Comparison of ENCODE assay signal across 30 cellular contexts in the genomic region with DNA sequence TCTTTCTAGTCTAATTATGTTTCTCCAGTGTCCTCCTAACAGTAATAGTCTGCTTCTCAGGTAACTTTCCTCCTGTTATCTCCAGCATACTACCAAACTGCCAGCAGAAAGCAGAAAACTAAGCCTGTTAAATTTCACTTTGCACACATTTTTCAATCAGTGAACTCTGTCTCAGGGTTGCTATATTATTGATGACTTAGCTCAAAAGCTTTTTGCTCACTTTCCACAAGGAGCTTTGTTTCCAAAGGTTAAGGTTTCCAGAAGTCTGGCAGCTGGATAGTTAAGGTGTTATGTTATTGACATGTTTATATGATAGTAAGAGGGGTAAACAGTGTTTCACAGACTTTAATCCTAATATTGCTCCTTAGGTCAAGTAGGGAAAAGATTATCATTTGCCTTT. TPM values are rescaled to one million over a fixed set of nuclear protein-coding genes. Genes with fewer than 3 reads are reported as not detected.
DNase-seq lines count a peak whose midpoint lies in the region; ATAC-seq and TF ChIP-seq lines count a peak whose summit lies in the region.
"Had no signal": no experiment of that assay in that cellular context is flagged by ENCODE, and none has a peak within 500 bp of the region (broad histone marks: within the 10 kb centered on the region; RNA-seq: fewer than 3 reads in every experiment).

No MANE protein-coding gene starts in this region.

- no peaks in the 10 kb centered on the region for H3K9me2 ChIP-seq in GM23248 (ENCODE audit: insufficient read depth)

- no peaks in the 10 kb centered on the region for H3K27me3 Mint-ChIP-seq in activated naive CD8-positive, alpha-beta T cell treated with anti-CD3 and anti-CD28 coated beads, Interleukin-2, amount 10 ng/mL, durations not matched to agents 7 days and 5 days
- H3K27me3 Mint-ChIP-seq: progenitor cell of endocrine pancreas had no signal

- H3K4me3 ChIP-seq in cardiac muscle cell = no peak overlapping the region
- H3K4me3 ChIP-seq in GM23248 = no peak overlapping the region
- H3K4me3 ChIP-seq in ovary = no peak overlapping the region
- H3K4me3 ChIP-seq: ascending aorta, coronary artery, MG63, Peyer's patch, sigmoid colon, thoracic aorta, uterus had no signal

- H3K27me3 ChIP-seq in cardiac muscle cell (no peaks in the 10 kb centered on the region), GM23248 (replicated peaks; ENCODE audit: insufficient read depth) (no peaks in the 10 kb centered on the region), ovary (no peaks in the 10 kb centered on the region)
- H3K27me3 ChIP-seq: ascending aorta, MG63, Peyer's patch, sigmoid colon, uterus had no signal

- no peak overlapping the region for H2AFZ ChIP-seq in GM23248

- intact Hi-C loops in left cardiac atrium (cut with DNase I) (loop anchor here (5.0 to 10.0 kb wide), 2 partner anchors 36 to 83 kb away; a partner anchor contains a TSS), ovary (cut with DNase I) (loop anchor here in 1 of 4 donors (10.0 kb wide), 1 partner anchor 223 kb away; a partner anchor contains a TSS), posterior cingulate gyrus (cut with DNase I) (no loop called here)

- peak overlapping the region; percentile 12 for H3K4me3 Mint-ChIP-seq in activated naive CD8-positive, alpha-beta T cell treated with anti-CD3 and anti-CD28 coated beads, Interleukin-2, amount 10 ng/mL, durations not matched to agents 7 days and 5 days
- H3K4me3 Mint-ChIP-seq in stimulated activated effector memory CD8-positive, alpha-beta T cell treated with anti-CD3 and anti-CD28 coated beads, Interleukin-12 subunit alpha, Interleukin-12 subunit beta, amount 100 ng/mL, for 72 hours = peak overlapping the region; percentile 98
- H3K4me3 Mint-ChIP-seq: CD8-positive, alpha-beta T cell had no signal

- H3K9me3 ChIP-seq in cardiac muscle cell (ENCODE audit: low read depth) (no peaks in the 10 kb centered on the region), GM23248 (ENCODE audit: low read depth) (no peaks in the 10 kb centered on the region), ovary (no peaks in the 10 kb centered on the region)
- H3K9me3 ChIP-seq: ascending aorta, MG63, Peyer's patch, sigmoid colon, thoracic aorta, uterus had no signal

- peak overlapping the region; percentile 14 for H3K27ac ChIP-seq in cardiac muscle cell
- H3K27ac ChIP-seq in GM23248 = 0 out of 2 replicates have a peak overlapping the region, but pooled peaks have one; percentile 57
- H3K27ac ChIP-seq in ovary = no peak overlapping the region
- H3K27ac ChIP-seq: ascending aorta, coronary artery, Peyer's patch, sigmoid colon, thoracic aorta, uterus, VCaP had no signal

- peak overlapping the region; percentile 52 for H3K27ac Mint-ChIP-seq in activated naive CD8-positive, alpha-beta T cell treated with anti-CD3 and anti-CD28 coated beads, Interleukin-2, amount 10 ng/mL, durations not matched to agents 7 days and 5 days
- peak overlapping the region; percentile 43 for H3K27ac Mint-ChIP-seq in stimulated activated effector memory CD8-positive, alpha-beta T cell treated with anti-CD3 and anti-CD28 coated beads, Interleukin-12 subunit alpha, Interleukin-12 subunit beta, amount 100 ng/mL, for 72 hours
- H3K27ac Mint-ChIP-seq: CD8-positive, alpha-beta T cell; progenitor cell of endocrine pancreas had no signal

- H3K4me1 ChIP-seq in cardiac muscle cell (ENCODE audit: low read depth) (peaks cover 5% of the 10 kb centered on the region), GM23248 (ENCODE audit: insufficient read depth) (peaks cover 36% of the 10 kb centered on the region), ovary (ENCODE audit: insufficient read depth) (no peaks in the 10 kb centered on the region)

- in situ Hi-C loops in GM23248 (cut with MboI) = no loop called here

- TF ChIP-seq EP300 in ovary (IDR thresholded peaks at IDR 0.05) = no peak

- H3K9ac ChIP-seq in GM23248 = no peak overlapping the region; the same call in 1 of the 2 replicates

- H3K36me3 Mint-ChIP-seq in activated naive CD8-positive, alpha-beta T cell treated with anti-CD3 and anti-CD28 coated beads, Interleukin-2, amount 10 ng/mL, durations not matched to agents 7 days and 5 days = peaks cover 27% of the 10 kb centered on the region
- peaks cover 89% of the 10 kb centered on the region for H3K36me3 Mint-ChIP-seq in stimulated activated effector memory CD8-positive, alpha-beta T cell treated with anti-CD3 and anti-CD28 coated beads, Interleukin-12 subunit alpha, Interleukin-12 subunit beta, amount 100 ng/mL, for 72 hours

- TF ChIP-seq POLR2A in ovary (IDR thresholded peaks at IDR 0.05) = no peak

- ATAC-seq in left cardiac atrium = no peak
- ATAC-seq in activated naive CD8-positive, alpha-beta T cell treated with anti-CD3 and anti-CD28 coated beads, Interleukin-2, amount 10 ng/mL, durations not matched to agents 7 days and 5 days (ENCODE audit: low read depth) = no peak
- no peak for ATAC-seq in stimulated activated effector memory CD8-positive, alpha-beta T cell treated with anti-CD3 and anti-CD28 coated beads, Interleukin-12 subunit alpha, Interleukin-12 subunit beta, amount 100 ng/mL, for 72 hours
- ATAC-seq: CD8-positive, alpha-beta T cell had no signal

- no peaks in the 10 kb centered on the region for H3K9me3 Mint-ChIP-seq in activated naive CD8-positive, alpha-beta T cell treated with anti-CD3 and anti-CD28 coated beads, Interleukin-2, amount 10 ng/mL, durations not matched to agents 7 days and 5 days
- no peaks in the 10 kb centered on the region for H3K9me3 Mint-ChIP-seq in stimulated activated effector memory CD8-positive, alpha-beta T cell treated with anti-CD3 and anti-CD28 coated beads, Interleukin-12 subunit alpha, Interleukin-12 subunit beta, amount 100 ng/mL, for 72 hours
- H3K9me3 Mint-ChIP-seq: CD8-positive, alpha-beta T cell had no signal

- peaks cover 28% of the 10 kb centered on the region for H3F3A ChIP-seq in GM23248 (ENCODE audit: insufficient read depth)

- DNase-seq in cardiac muscle cell (ENCODE audit: low read depth in 1 of 2, low spot score in 1 of 2) (no peak), left cardiac atrium (no peak), GM23248 (no peak), ovary (no peak), posterior cingulate gyrus (no peak)
- no peak for DNase-seq in activated naive CD8-positive, alpha-beta T cell treated with anti-CD3 and anti-CD28 coated beads, Interleukin-2, amount 10 ng/mL, durations not matched to agents 7 days and 5 days
- DNase-seq in stimulated activated effector memory CD8-positive, alpha-beta T cell treated with anti-CD3 and anti-CD28 coated beads, Interleukin-12 subunit alpha, Interleukin-12 subunit beta, amount 100 ng/mL, for 72 hours (ENCODE audit: low spot score in 2 of 2) = no peak
- DNase-seq: activated CD4-positive, alpha-beta T cell treated with anti-CD3 and anti-CD28 coated beads, Interleukin-2, amount 50 U/mL, for 4 hours; activated naive CD4-positive, alpha-beta T cell; activated T-cell treated with anti-CD3 and anti-CD28 coated beads for 4 hours; CD8-positive, alpha-beta T cell; effector memory CD4-positive, alpha-beta T cell; erythroblast; head of caudate nucleus; kidney glomerular epithelial cell; MG63; NCI-H2081; NCI-H2227 treated with DMSO at 0.1 percent for 48 hours; NCI-H69; Peyer's patch; SHP77 treated with DMSO at 0.1 percent for 48 hours; sigmoid colon; stimulated activated CD4-positive, alpha-beta T cell treated with anti-CD3 and anti-CD28 coated beads, Interleukin-4, amount 100 ng/mL, for 4 hours; stimulated activated naive CD4-positive, alpha-beta T cell; uterus had no signal

- peaks cover 97% of the 10 kb centered on the region for H3K79me2 ChIP-seq in GM23248 (ENCODE audit: insufficient read depth)

- peaks cover 30% of the 10 kb centered on the region for H3K4me1 Mint-ChIP-seq in activated naive CD8-positive, alpha-beta T cell treated with anti-CD3 and anti-CD28 coated beads, Interleukin-2, amount 10 ng/mL, durations not matched to agents 7 days and 5 days
- H3K4me1 Mint-ChIP-seq in stimulated activated effector memory CD8-positive, alpha-beta T cell treated with anti-CD3 and anti-CD28 coated beads, Interleukin-12 subunit alpha, Interleukin-12 subunit beta, amount 100 ng/mL, for 72 hours = peaks cover 55% of the 10 kb centered on the region

- no peak overlapping the region for H3K4me2 ChIP-seq in GM23248 (ENCODE audit: unreplicated experiment)

- POLR2A ChIA-PET in activated naive CD8-positive, alpha-beta T cell treated with anti-CD3 and anti-CD28 coated beads, Interleukin-2, amount 10 ng/mL, durations not matched to agents 7 days and 5 days (lab: Charles Lee) = no interaction called here

- H3K36me3 ChIP-seq in cardiac muscle cell (no peaks in the 10 kb centered on the region), GM23248 (ENCODE audit: low read depth) (no peaks in the 10 kb centered on the region; the same call in 1 of the 2 replicates), ovary (no peaks in the 10 kb centered on the region)
- H3K36me3 ChIP-seq: thoracic aorta, uterus had no signal

- no peaks in the 10 kb centered on the region for H4K20me1 ChIP-seq in GM23248 (ENCODE audit: insufficient read depth)

- TF ChIP-seq CTCF in cardiac muscle cell (IDR thresholded peaks at IDR 0.05; ENCODE audit: low read depth, low read length) = no peak
- TF ChIP-seq CTCF in ovary (IDR thresholded peaks at IDR 0.05) = no peak

RNA-seq across cellular contexts. Expression of a gene that starts 5.1 kb away (rescaled TPM):
- 22.8 and 47.8 TPM in 2 replicates for total RNA-seq in cardiac muscle cell
- 10.2 and 21.2 TPM in 2 replicates for polyA plus RNA-seq in cardiac muscle cell
- total RNA-seq in left cardiac atrium = 10 to 100 TPM; 21.1 to 29.4 TPM
- total RNA-seq in GM23248 (2014; rRNA removed; shearing (Covaris generic)) = 38.4 and 75.2 TPM in 2 replicates
- 12.7 and 15.5 TPM in 2 replicates for polyA plus RNA-seq in GM23248 (2016; fragmentation: Nextera tagmentation; extraction: Ambion mirVana)
- 10 to 100 TPM; 47.0 to 51.5 TPM for total RNA-seq in activated naive CD8-positive, alpha-beta T cell treated with anti-CD3 and anti-CD28 coated beads, Interleukin-2, amount 10 ng/mL, durations not matched to agents 7 days and 5 days
- 10 to 100 TPM; 25.2 to 57.2 (median 43.5) TPM for total RNA-seq in ovary
- 10 to 100 TPM; 12.4 to 18.7 TPM for polyA plus RNA-seq in ovary

Comparison
In these comparisons a context has a peak if more than half of its experiments do, and no peak if none do; other contexts are left out.
1. H3K27ac ChIP-seq: peak in cardiac muscle cell (single experiment) and GM23248 (single experiment); none in ovary (0 of 2).